ENCODE assay signal across 14 cellular contexts in genomic region chr5:125277494-125278154, GRCh38.
DNase-seq lines count a peak whose midpoint lies in the region; ATAC-seq and TF ChIP-seq lines count a peak whose summit lies in the region.
"Had no signal": no experiment of that assay in that cellular context is flagged by ENCODE, and none has a peak within 500 bp of the region (broad histone marks: within the 10 kb centered on the region; RNA-seq: fewer than 3 reads in every experiment).

No MANE protein-coding gene starts in this region.

- H3K27ac ChIP-seq in epithelial cell of prostate (peak overlapping the region; percentile 62), osteoblast (ENCODE audit: low read depth, low read length) (peak overlapping the region; percentile 10), GM23338 (ENCODE audit: low read depth) (no peak overlapping the region)
- H3K27ac ChIP-seq: HL-60, suprapubic skin had no signal

- H3K79me2 ChIP-seq in osteoblast (ENCODE audit: insufficient read depth, low read length) (no peaks in the 10 kb centered on the region), GM23338 (replicated peaks; ENCODE audit: insufficient read depth) (no peaks in the 10 kb centered on the region)

- intact Hi-C loops in Calu3 (cut with micrococcal nuclease; ENCODE audit: unreplicated experiment) = loop anchor here (5.0 to 10.0 kb wide), 2 partner anchors 135 to 533 kb away; partner anchors contain the start of gene ZNF608

- H3K4me2 ChIP-seq in osteoblast (ENCODE audit: insufficient read depth, low read length) = no peak overlapping the region
- H3K4me2 ChIP-seq in GM23338 = no peak overlapping the region

- H3F3A ChIP-seq in GM23338 (replicated peaks; ENCODE audit: low read depth) = no peaks in the 10 kb centered on the region

- H3K9me3 Mint-ChIP-seq in Calu3 (ENCODE audit: low read depth, unreplicated experiment) (no peaks in the 10 kb centered on the region), GM23338 (no peaks in the 10 kb centered on the region)

- peak; percentile 50 for DNase-seq in Calu3
- DNase-seq in NCI-H69 (lab: John Stamatoyannopoulos, UW) = peak; percentile 57
- DNase-seq in epithelial cell of prostate (ENCODE audit: low read depth, low spot score) = peak; percentile 73
- DNase-seq in osteoblast (ENCODE audit: insufficient read length, low spot score, missing footprints) = peak; percentile 75
- DNase-seq in midbrain (lab: John Stamatoyannopoulos, UW) = no peak
- DNase-seq in HuH-7 (ENCODE audit: low spot score) = no peak
- no peak for DNase-seq in GM23338 (ENCODE audit: low spot score)
- DNase-seq in amygdala (lab: John Stamatoyannopoulos, UW) = no peak
- DNase-seq: activated CD8-positive, alpha-beta T cell treated with anti-CD3 and anti-CD28 coated beads, Interleukin-2, amount 10 ng/mL, durations not matched to agents 7 days and 5 days; naive thymus-derived CD8-positive, alpha-beta T cell; NCI-H2171 treated with DMSO at 0.1 percent for 48 hours; stimulated activated CD4-positive, alpha-beta T cell treated with anti-CD3 and anti-CD28 coated beads, Interleukin-1b, Interleukin-23, amount 100 ng/mL, for 48 hours had no signal

- TF ChIP-seq CTCF in Calu3 (IDR thresholded peaks at IDR 0.05; ENCODE audit: unreplicated experiment) (no peak), osteoblast (IDR thresholded peaks at IDR 0.05; ENCODE audit: extremely low read depth, low read depth, low read length) (no peak), GM23338 (conservative IDR thresholded peaks at IDR 0.05; ENCODE audit: low read depth in 2 of 2) (no peak)

- no peak overlapping the region for H3K4me3 Mint-ChIP-seq in Calu3 (ENCODE audit: low read depth, unreplicated experiment)
- H3K4me3 Mint-ChIP-seq in GM23338 = no peak overlapping the region
- H3K4me3 Mint-ChIP-seq: activated CD8-positive, alpha-beta T cell treated with anti-CD3 and anti-CD28 coated beads, Interleukin-2, amount 10 ng/mL, durations not matched to agents 7 days and 5 days; naive thymus-derived CD8-positive, alpha-beta T cell had no signal

- peaks cover 4% of the 10 kb centered on the region; the same call in 1 of the 2 replicates for H3K9me2 ChIP-seq in GM23338 (ENCODE audit: insufficient read depth)

- H3K27me3 Mint-ChIP-seq in Calu3 (ENCODE audit: unreplicated experiment) = no peaks in the 10 kb centered on the region
- H3K27me3 Mint-ChIP-seq in GM23338 (ENCODE audit: insufficient read depth, low read depth, poor library complexity) = no peaks in the 10 kb centered on the region
- H3K27me3 Mint-ChIP-seq: naive thymus-derived CD8-positive, alpha-beta T cell had no signal

- H2AFZ ChIP-seq in osteoblast (ENCODE audit: low read length) (no peak overlapping the region), GM23338 (no peak overlapping the region)

- H3K4me1 ChIP-seq in osteoblast (ENCODE audit: insufficient read depth, low read length) (peaks cover 21% of the 10 kb centered on the region), GM23338 (ENCODE audit: insufficient read depth) (peaks cover 10% of the 10 kb centered on the region)
- H3K4me1 ChIP-seq: suprapubic skin had no signal

- BruUV-seq in Calu3 (replicated peaks; lab: Mats Ljungman, UMichigan) = no TSS peak

- H3K36me3 Mint-ChIP-seq in Calu3 (ENCODE audit: insufficient read depth, unreplicated experiment) (no peaks in the 10 kb centered on the region), GM23338 (ENCODE audit: low read depth) (no peaks in the 10 kb centered on the region)
- H3K36me3 Mint-ChIP-seq: naive thymus-derived CD8-positive, alpha-beta T cell had no signal

- CTCF ChIA-PET in Calu3 (lab: Charles Lee) = interaction anchor here (0.6 to 1.4 kb wide), 3 partner anchors 10 to 1556 kb away, joined by 3 to 5 read pairs (median 3); no protein-coding TSS in a partner anchor

- H3K9me3 ChIP-seq in osteoblast (ENCODE audit: low read depth, low read length) = no peaks in the 10 kb centered on the region
- H3K9me3 ChIP-seq: suprapubic skin had no signal

- H3K27me3 ChIP-seq in osteoblast (ENCODE audit: insufficient read depth, low read length) (no peaks in the 10 kb centered on the region), GM23338 (ENCODE audit: insufficient read depth) (no peaks in the 10 kb centered on the region)
- H3K27me3 ChIP-seq: suprapubic skin had no signal

- H3K27ac Mint-ChIP-seq in Calu3 (ENCODE audit: unreplicated experiment) (peak overlapping the region; percentile 61), GM23338 (no peak overlapping the region)
- H3K27ac Mint-ChIP-seq: activated CD8-positive, alpha-beta T cell treated with anti-CD3 and anti-CD28 coated beads, Interleukin-2, amount 10 ng/mL, durations not matched to agents 7 days and 5 days; naive thymus-derived CD8-positive, alpha-beta T cell had no signal

- H3K4me3 ChIP-seq in osteoblast (ENCODE audit: insufficient read depth, low read length) = no peak overlapping the region
- H3K4me3 ChIP-seq in GM23338 = no peak overlapping the region
- H3K4me3 ChIP-seq: suprapubic skin had no signal

- peaks cover 40% of the 10 kb centered on the region for H3K4me1 Mint-ChIP-seq in Calu3 (ENCODE audit: low read depth, unreplicated experiment)
- peaks cover 11% of the 10 kb centered on the region for H3K4me1 Mint-ChIP-seq in GM23338
- H3K4me1 Mint-ChIP-seq: naive thymus-derived CD8-positive, alpha-beta T cell had no signal

- no peaks in the 10 kb centered on the region for H3K36me3 ChIP-seq in osteoblast (ENCODE audit: insufficient read depth, low read length)
- H3K36me3 ChIP-seq in GM23338 (ENCODE audit: insufficient read depth) = no peaks in the 10 kb centered on the region; the same call in 1 of the 2 replicates
- H3K36me3 ChIP-seq: suprapubic skin had no signal

- H4K20me1 ChIP-seq in osteoblast (ENCODE audit: insufficient read depth, low read length) = no peaks in the 10 kb centered on the region
- H4K20me1 ChIP-seq in GM23338 (replicated peaks; ENCODE audit: insufficient read depth) = no peaks in the 10 kb centered on the region

- ATAC-seq in GM23338 = no peak
- ATAC-seq: activated CD8-positive, alpha-beta T cell treated with anti-CD3 and anti-CD28 coated beads, Interleukin-2, amount 10 ng/mL, durations not matched to agents 7 days and 5 days; naive thymus-derived CD8-positive, alpha-beta T cell had no signal

TF ChIP-seq in GM23338, 12 proteins besides CTCF, POLR2A, EP300 and RAD21:
- TF ChIP-seq ZNF331 (CRISPR knock-in tag; IDR thresholded peaks at IDR 0.05; ENCODE audit: low read depth) (no peak), ZNF114 (CRISPR knock-in tag; IDR thresholded peaks at IDR 0.05) (no peak), REST (IDR thresholded peaks at IDR 0.05; ENCODE audit: unreplicated experiment) (no peak), EZH2 (IDR thresholded peaks at IDR 0.05; ENCODE audit: low read depth, unreplicated experiment) (no peak), JUNB (IDR thresholded peaks at IDR 0.05; ENCODE audit: unreplicated experiment) (no peak), ETS1 (IDR thresholded peaks at IDR 0.05) (no peak), EZH2phosphoT487 (IDR thresholded peaks at IDR 0.05; ENCODE audit: unreplicated experiment) (no peak), NANOG (IDR thresholded peaks at IDR 0.05; ENCODE audit: borderline replicate concordance) (no peak), CREB1 (CRISPR knock-in tag; IDR thresholded peaks at IDR 0.05; ENCODE audit: low read depth) (no peak)

Comparison
In these comparisons a context has a peak if more than half of its experiments do, and no peak if none do; other contexts are left out.
1. DNase-seq: peak in Calu3 (single experiment), NCI-H69 (single experiment), epithelial cell of prostate (single experiment) and osteoblast (single experiment); none in midbrain (single experiment), HuH-7 (single experiment), GM23338 (single experiment) and amygdala (0 of 56).